1 cellular context compared by ENCODE assay signal in genomic region chr1:27058976-27059688, GRCh38.
TF ChIP-seq lines count a peak whose summit lies in the region.

No MANE protein-coding gene starts in this region.

TF ChIP-seq in HepG2, 621 proteins besides CTCF, POLR2A, EP300 and RAD21:
- no peak for TF ChIP-seq TEAD2 (CRISPR knock-in tag; IDR thresholded peaks at IDR 0.05)
- TF ChIP-seq CBFB (CRISPR knock-in tag; IDR thresholded peaks at IDR 0.05): no peak
- TF ChIP-seq KMT2B (CRISPR knock-in tag; IDR thresholded peaks at IDR 0.05): no peak
- no peak for TF ChIP-seq ATF7 (IDR thresholded peaks at IDR 0.05)
- TF ChIP-seq ATF7 (CRISPR knock-in tag; IDR thresholded peaks at IDR 0.05): no peak
- no peak for TF ChIP-seq GATAD1 (CRISPR knock-in tag; IDR thresholded peaks at IDR 0.05)
- TF ChIP-seq TAF1 (CRISPR knock-in tag; IDR thresholded peaks at IDR 0.05): no peak
TF ChIP-seq in HepG2: peak in this region for 0.
